9 cellular contexts compared by ENCODE assay signal in the genomic region with DNA sequence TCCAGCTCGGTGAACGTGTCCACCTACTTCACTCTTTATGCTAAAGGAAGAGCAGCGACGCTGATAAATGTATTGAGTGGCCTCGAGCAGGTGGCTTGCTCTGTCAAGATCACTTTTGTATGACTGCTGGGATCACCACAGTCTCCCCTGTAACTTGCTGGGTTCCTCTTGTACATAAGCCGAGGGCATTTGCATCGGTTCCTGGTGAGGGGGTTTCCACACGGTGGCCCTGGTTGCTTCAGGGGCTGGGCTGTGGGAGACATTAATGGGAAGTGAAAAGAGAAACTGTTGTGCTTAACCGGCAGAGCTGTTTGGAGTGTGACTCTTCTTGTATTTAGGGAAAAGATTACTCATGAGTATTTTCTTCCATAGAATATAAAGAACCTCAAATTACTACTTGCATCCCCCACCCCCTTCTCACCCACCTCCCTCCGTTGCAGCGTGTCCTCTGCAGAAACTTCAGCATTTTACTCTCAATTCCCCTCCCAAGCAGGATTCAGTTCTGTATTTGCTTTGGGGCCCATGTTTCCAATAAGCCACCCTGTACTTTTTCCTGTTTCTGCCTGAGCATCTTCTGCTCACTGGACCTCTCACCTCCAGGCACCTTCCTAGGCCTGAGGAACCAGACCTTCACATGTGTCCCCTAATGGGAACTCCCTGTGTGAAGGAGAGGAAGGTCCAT.
DNase-seq lines count a peak whose midpoint lies in the region; ATAC-seq, FAIRE-seq and TF ChIP-seq lines count a peak whose summit lies in the region.
"Had no signal": no experiment of that assay in that cellular context is flagged by ENCODE, and none has a peak within 500 bp of the region (broad histone marks: within the 10 kb centered on the region; RNA-seq: fewer than 3 reads in every experiment).

No MANE protein-coding gene starts in this region.

- TF ChIP-seq POLR2A in GM12878 (IDR thresholded peaks at IDR 0.05; ENCODE audit: low read depth, low read length): peak; percentile 68
- TF ChIP-seq POLR2A in prostate gland (IDR thresholded peaks at IDR 0.05): no peak

- CTCF ChIA-PET in GM12878 (lab: Yijun Ruan, JAX): interaction anchor here (0.8 to 6.0 kb wide), 8 partner anchors 20 to 256 kb away, joined by 3 to 28 read pairs (median 6); no protein-coding TSS in a partner anchor

- H3K4me3 ChIP-seq in GM12878 (no peak overlapping the region), prostate gland (no peak overlapping the region), foreskin fibroblast (ENCODE audit: low read depth in 1 of 2, low read length in 2 of 2) (no peak overlapping the region)
- H3K4me3 ChIP-seq in effector memory CD4-positive, alpha-beta T cell (ENCODE audit: insufficient read depth, low read depth, low read length, poor library complexity, severe bottlenecking): no peak overlapping the region
- H3K4me3 ChIP-seq: SJSA1 had no signal

- no peaks in the 10 kb centered on the region for H3K27me3 ChIP-seq in GM12878 (replicated peaks in 1 of 2; ENCODE audit: control insufficient read depth in 2 of 2, insufficient read depth in 2 of 2, low read length in 1 of 2)
- no peaks in the 10 kb centered on the region for H3K27me3 ChIP-seq in prostate gland (replicated peaks; ENCODE audit: insufficient read depth)
- H3K27me3 ChIP-seq in effector memory CD4-positive, alpha-beta T cell (replicated peaks; ENCODE audit: control insufficient read depth, insufficient read depth, low read length, poor library complexity, severe bottlenecking): no peaks in the 10 kb centered on the region
- H3K27me3 ChIP-seq: SJSA1 had no signal

- H3K36me3 ChIP-seq in GM12878 (ENCODE audit: control insufficient read depth in 2 of 2, insufficient read depth in 2 of 2, low read length in 1 of 2): peaks cover 12 to 26% of the 10 kb centered on the region in 2 experiments
- H3K36me3 ChIP-seq in prostate gland: no peaks in the 10 kb centered on the region
- peaks cover 24% of the 10 kb centered on the region for H3K36me3 ChIP-seq in effector memory CD4-positive, alpha-beta T cell (ENCODE audit: control insufficient read depth, insufficient read depth, low read length)

- H3K4me1 ChIP-seq in GM12878 (ENCODE audit: control insufficient read depth, insufficient read depth, low read length) (peaks cover 76% of the 10 kb centered on the region), prostate gland (replicated peaks) (peaks cover 3% of the 10 kb centered on the region)
- H3K4me1 ChIP-seq in effector memory CD4-positive, alpha-beta T cell (ENCODE audit: control insufficient read depth, insufficient read depth, low read length, poor library complexity, severe bottlenecking): peaks cover 7% of the 10 kb centered on the region

- FAIRE-seq in GM12878 (lab: Jason Lieb, UNC): peak; percentile 79

- ATAC-seq in GM18868 (IDR thresholded peaks at IDR 0.05; ENCODE audit: unreplicated experiment) (peak; percentile 89), HG02642 (IDR thresholded peaks at IDR 0.05; ENCODE audit: poor library complexity, unreplicated experiment) (peak; percentile 92), GM12878 (peak; percentile 89)

- H2AFZ ChIP-seq in GM12878 (ENCODE audit: control insufficient read depth, low read depth, low read length): no peak overlapping the region

- peak; percentile 90 to 99 for TF ChIP-seq EP300 in GM12878 (IDR thresholded peaks at IDR 0.05; ENCODE audit: borderline replicate concordance in 1 of 2, control insufficient read depth in 1 of 2, low read depth in 2 of 2, low read length in 2 of 2)

- in situ Hi-C loops in GM12878 (cut with MboI): loop anchor here (5.0 kb wide), 1 partner anchor 269 kb away; no protein-coding TSS in a partner anchor

- H3K9me3 ChIP-seq in GM12878 (replicated peaks; ENCODE audit: control insufficient read depth, insufficient read depth, low read length) (no peaks in the 10 kb centered on the region; the same call in 2 of the 3 replicates), prostate gland (no peaks in the 10 kb centered on the region)
- no peaks in the 10 kb centered on the region for H3K9me3 ChIP-seq in effector memory CD4-positive, alpha-beta T cell (ENCODE audit: control insufficient read depth, low read length)
- H3K9me3 ChIP-seq: SJSA1 had no signal

- TF ChIP-seq RAD21 in GM12878 (IDR thresholded peaks at IDR 0.05; ENCODE audit: insufficient read depth, low read depth, low read length): peak; percentile 25; the same call in 1 of the 2 replicates

- peak overlapping the region; percentile 97 for H3K27ac ChIP-seq in GM12878 (ENCODE audit: control insufficient read depth, insufficient read depth)
- H3K27ac ChIP-seq in prostate gland: no peak overlapping the region
- no peak overlapping the region for H3K27ac ChIP-seq in effector memory CD4-positive, alpha-beta T cell (ENCODE audit: insufficient read depth, low read length, poor library complexity, severe bottlenecking)
- H3K27ac ChIP-seq: SJSA1 had no signal

- RAD21 ChIA-PET in GM12878 (lab: Charles Lee; ENCODE audit: unreplicated experiment): interaction anchor here (0.8 to 9.5 kb wide), 29 partner anchors 11 to 279 kb away, joined by 3 to 56 read pairs (median 5); partner anchors contain the start of gene ETV6

- TF ChIP-seq CTCF in GM12878 (IDR thresholded peaks at IDR 0.05 in 2 of 3, conservative IDR thresholded peaks at IDR 0.05 in 1 of 3; ENCODE audit: control insufficient read depth in 2 of 3, extremely low read depth in 1 of 3, insufficient read depth in 1 of 3, low read depth in 3 of 3, low read length in 3 of 3) (no peak), prostate gland (IDR thresholded peaks at IDR 0.05) (no peak), foreskin fibroblast (IDR thresholded peaks at IDR 0.05; ENCODE audit: low read depth, low read length) (no peak)

- WGBS in GM12878 (ENCODE audit: insufficient coverage, insufficient replicate concordance, low lambda C conversion rate, missing lambda C conversion rate): under 1% methylated on average over 11 of the region's 11 CpGs
- 75% methylated on average over 11 of the region's 11 CpGs for WGBS in prostate gland

- H3K9ac ChIP-seq in GM12878 (ENCODE audit: control insufficient read depth, insufficient read depth, low read length): peak overlapping the region; percentile 68

- SMC1A ChIA-PET in GM12878 (lab: Charles Lee; ENCODE audit: uncharacterized antibody, unreplicated experiment): interaction anchor here (0.8 to 9.8 kb wide), 25 partner anchors 9 to 273 kb away, joined by 3 to 140 read pairs (median 5); no protein-coding TSS in a partner anchor

- peaks cover 57% of the 10 kb centered on the region for H3K79me2 ChIP-seq in GM12878 (ENCODE audit: control insufficient read depth, insufficient read depth, low read length)

- no TSS peak for BruUV-seq in GM12878 (replicated peaks; lab: Mats Ljungman, UMichigan)

- H3K4me2 ChIP-seq in GM12878 (ENCODE audit: control insufficient read depth, insufficient read depth): peak overlapping the region; percentile 65

- POLR2A ChIA-PET in GM12878 (lab: Charles Lee): interaction anchor here (1.0 kb wide), 3 partner anchors 57 to 79 kb away, joined by 3 to 4 read pairs (median 3); no protein-coding TSS in a partner anchor

- H4K20me1 ChIP-seq in GM12878 (ENCODE audit: control insufficient read depth, insufficient read depth): no peaks in the 10 kb centered on the region

- DNase-seq in NCI-H510A treated with DMSO at 0.1 percent for 48 hours (lab: John Stamatoyannopoulos, UW): peak; percentile 79
- DNase-seq in GM12878 (ENCODE audit: low read depth, low spot score): peak; percentile 99
- peak; percentile 53 to 59 for DNase-seq in stimulated activated CD4-positive, alpha-beta T cell treated with anti-CD3 and anti-CD28 coated beads, Interleukin-15, amount 100 ng/mL, for 48 hours (ENCODE audit: low read depth in 2 of 2)
- no peak for DNase-seq in prostate gland (ENCODE audit: low spot score)
- no peak for DNase-seq in effector memory CD4-positive, alpha-beta T cell
- DNase-seq in foreskin fibroblast: no peak

- intact Hi-C loops in GM12878 (cut with micrococcal nuclease; ENCODE audit: unreplicated experiment) (loop anchor here (1.0 to 2.0 kb wide), 11 partner anchors 52 to 272 kb away; no protein-coding TSS in a partner anchor), prostate gland (cut with DNase I) (no loop called here)

TF ChIP-seq in GM12878, 131 proteins besides CTCF, POLR2A, EP300 and RAD21 (continues in another document):
- TF ChIP-seq ZZZ3 (IDR thresholded peaks at IDR 0.05; ENCODE audit: control insufficient read depth, insufficient read length, low read depth) (no peak), E2F8 (IDR thresholded peaks at IDR 0.05; ENCODE audit: low read depth, partially characterized antibody) (no peak), KLF5 (IDR thresholded peaks at IDR 0.05; ENCODE audit: partially characterized antibody) (peak; percentile 66), NRF1 (conservative IDR thresholded peaks at IDR 0.05; ENCODE audit: low read depth, low read length) (no peak)

Comparison
In these comparisons a context has a peak if more than half of its experiments do, and no peak if none do; other contexts are left out.
1. DNase-seq: peak in NCI-H510A treated with DMSO at 0.1 percent for 48 hours (single experiment), GM12878 (single experiment) and stimulated activated CD4-positive, alpha-beta T cell treated with anti-CD3 and anti-CD28 coated beads, Interleukin-15, amount 100 ng/mL, for 48 hours (2 of 2); none in prostate gland (single experiment), effector memory CD4-positive, alpha-beta T cell (0 of 3) and foreskin fibroblast (0 of 2).
2. Peak in every context shown above with its lines, with median percentiles within 50 percentile points of each other: ATAC-seq.